ENCODE assay signal across 20 cellular contexts in the genomic region with DNA sequence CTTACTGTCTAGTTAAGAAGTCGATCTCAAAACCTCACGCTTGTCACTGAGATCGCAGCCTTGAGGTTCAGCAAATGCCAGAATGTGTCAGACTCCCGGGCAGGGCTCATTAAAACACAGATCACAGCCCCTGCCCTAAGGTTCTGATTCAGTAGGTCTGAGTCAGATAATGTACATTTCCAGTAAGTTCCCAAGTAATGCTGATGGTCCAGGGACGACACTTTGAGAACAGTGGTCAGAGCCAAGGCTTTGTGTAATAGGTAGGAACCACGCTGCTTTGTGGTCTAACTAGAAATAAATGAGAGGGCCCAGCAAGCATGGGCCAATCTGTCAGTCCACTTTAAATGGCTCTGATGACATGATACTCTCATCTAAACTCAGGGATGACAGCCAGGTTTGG.
A peak's percentile ranks its signal among the peaks of the same experiment; 100 is the strongest.
DNase-seq lines count a peak whose midpoint lies in the region; ATAC-seq, FAIRE-seq and TF ChIP-seq lines count a peak whose summit lies in the region.
"Had no signal": no experiment of that assay in that cellular context is flagged by ENCODE, and none has a peak within 500 bp of the region (broad histone marks: within the 10 kb centered on the region; RNA-seq: fewer than 3 reads in every experiment).

No MANE protein-coding gene starts in this region.

- H3K9me3 Mint-ChIP-seq in naive thymus-derived CD8-positive, alpha-beta T cell = no peaks in the 10 kb centered on the region
- H3K9me3 Mint-ChIP-seq: activated T-helper 2 cell treated with anti-CD3 and anti-CD28 coated beads, Interferon-gamma antibody, Interleukin-2, Interleukin-4, amounts not matched to agents 10 μg/mL and 5 μg/mL and 100 μg/mL, durations not matched to agents 14 hours and 24 hours and 36 hours had no signal

- H3K4me3 Mint-ChIP-seq in naive thymus-derived CD8-positive, alpha-beta T cell = no peak overlapping the region

- TF ChIP-seq CTCF in PC-3 (conservative IDR thresholded peaks at IDR 0.05; ENCODE audit: low read depth, low read length) (no peak), choroid plexus epithelial cell (conservative IDR thresholded peaks at IDR 0.05; ENCODE audit: low read depth, low read length) (no peak), osteoblast (IDR thresholded peaks at IDR 0.05; ENCODE audit: extremely low read depth, low read depth, low read length) (no peak)

- H3K27ac ChIP-seq in PC-3 (ENCODE audit: low read length) = peak overlapping the region; percentile 37
- H3K27ac ChIP-seq in osteoblast (ENCODE audit: low read depth, low read length) = peak overlapping the region; percentile 52
- H3K27ac ChIP-seq: BLaER1, SJSA1 had no signal

- no peaks in the 10 kb centered on the region for H3K36me3 ChIP-seq in PC-3 (ENCODE audit: low read depth, low read length)
- no peaks in the 10 kb centered on the region for H3K36me3 ChIP-seq in osteoblast (ENCODE audit: insufficient read depth, low read length)
- H3K36me3 ChIP-seq: ascending aorta, BLaER1, SJSA1 had no signal

- intact Hi-C loops in PC-3 (cut with micrococcal nuclease) = no loop called here

- CTCF ChIA-PET in PC-3 (lab: Charles Lee) = no interaction called here

- no peaks in the 10 kb centered on the region for H3K27me3 ChIP-seq in PC-3 (ENCODE audit: low read length)
- no peaks in the 10 kb centered on the region for H3K27me3 ChIP-seq in osteoblast (ENCODE audit: insufficient read depth, low read length)
- H3K27me3 ChIP-seq: ascending aorta, BLaER1, SJSA1 had no signal

- no peaks in the 10 kb centered on the region for H3K4me1 Mint-ChIP-seq in naive thymus-derived CD8-positive, alpha-beta T cell

- H3F3A ChIP-seq in PC-3 (ENCODE audit: low read length, unreplicated experiment) = no peaks in the 10 kb centered on the region

- H4K20me1 ChIP-seq in PC-3 (ENCODE audit: low read length) (no peaks in the 10 kb centered on the region), osteoblast (ENCODE audit: insufficient read depth, low read length) (peaks cover 4% of the 10 kb centered on the region)
- H4K20me1 ChIP-seq: BLaER1 had no signal

- POLR2A ChIA-PET in PC-3 (lab: Charles Lee; ENCODE audit: unreplicated experiment) = no interaction called here
- POLR2A ChIA-PET in naive thymus-derived CD8-positive, alpha-beta T cell (lab: Charles Lee) = no interaction called here

- H3K4me3 ChIP-seq in PC-3 (ENCODE audit: low read length) = no peak overlapping the region
- no peak overlapping the region for H3K4me3 ChIP-seq in choroid plexus epithelial cell (ENCODE audit: low read depth, low read length)
- no peak overlapping the region for H3K4me3 ChIP-seq in osteoblast (ENCODE audit: insufficient read depth, low read length)
- H3K4me3 ChIP-seq: ascending aorta, BLaER1, SJSA1 had no signal

- BruUV-seq in PC-3 (replicated peaks; lab: Mats Ljungman, UMichigan) = no TSS peak

- DNase-seq in Caki2 (ENCODE audit: low read depth) (peak; percentile 70), PC-3 (peak; percentile 75), choroid plexus epithelial cell (ENCODE audit: low read depth) (peak; percentile 63), osteoblast (ENCODE audit: insufficient read length, low spot score, missing footprints) (peak; percentile 85), GM19239 (ENCODE audit: insufficient read length, low spot score) (no peak), NCI-H146 (lab: John Stamatoyannopoulos, UW) (no peak)
- DNase-seq in naive thymus-derived CD8-positive, alpha-beta T cell = no peak
- DNase-seq in stimulated activated CD4-positive, alpha-beta T cell treated with anti-CD3 and anti-CD28 coated beads, Interleukin-2, amount 100 ng/mL, for 48 hours = no peak
- DNase-seq: DMS79 treated with DMSO at 0.1 percent for 48 hours; effector CD4-positive, alpha-beta T cell; glutamatergic neuron; NCI-H1092; NCI-H2171; NK-92 treated with Interleukin-12 subunit alpha and Interleukin-12 subunit beta, amount 100 ng/mL, for 24 hours had no signal

- no peak overlapping the region for H3K9ac ChIP-seq in PC-3 (ENCODE audit: low read length)
- H3K9ac ChIP-seq: BLaER1 had no signal

- no peaks in the 10 kb centered on the region for H3K9me2 ChIP-seq in PC-3 (replicated peaks; ENCODE audit: low read length)

- H3K36me3 Mint-ChIP-seq in naive thymus-derived CD8-positive, alpha-beta T cell = no peaks in the 10 kb centered on the region

- H3K4me2 ChIP-seq in PC-3 (ENCODE audit: low read length) (0 out of 2 replicates have a peak overlapping the region, but pooled peaks have one; percentile 8), osteoblast (ENCODE audit: insufficient read depth, low read length) (peak overlapping the region; percentile 41)
- H3K4me2 ChIP-seq: BLaER1 had no signal

- H3K27ac Mint-ChIP-seq in naive thymus-derived CD8-positive, alpha-beta T cell = no peak overlapping the region
- H3K27ac Mint-ChIP-seq: activated T-helper 2 cell treated with anti-CD3 and anti-CD28 coated beads, Interferon-gamma antibody, Interleukin-2, Interleukin-4, amounts not matched to agents 10 μg/mL and 5 μg/mL and 100 μg/mL, durations not matched to agents 14 hours and 24 hours and 36 hours had no signal

- H3K27me3 Mint-ChIP-seq in naive thymus-derived CD8-positive, alpha-beta T cell = peaks cover 0 to 10% (median 0%) of the 10 kb centered on the region in 5 donors

- in situ Hi-C loops in Caki2 (cut with HindIII; ENCODE audit: low pct_unique_long_range_greater_than_20kb, low sequenced_read_pairs) = no loop called here

- peak; percentile 90 for ATAC-seq in PC-3
- no peak for ATAC-seq in naive thymus-derived CD8-positive, alpha-beta T cell

- no peaks in the 10 kb centered on the region for H3K79me2 ChIP-seq in PC-3 (ENCODE audit: low read length)
- peaks cover 2% of the 10 kb centered on the region for H3K79me2 ChIP-seq in osteoblast (ENCODE audit: insufficient read depth, low read length)

- H3K9me3 ChIP-seq in PC-3 (ENCODE audit: low read length) = no peaks in the 10 kb centered on the region
- no peaks in the 10 kb centered on the region for H3K9me3 ChIP-seq in osteoblast (ENCODE audit: low read depth, low read length)
- H3K9me3 ChIP-seq: ascending aorta, BLaER1, SJSA1 had no signal

- no peak for FAIRE-seq in GM19239 (lab: Jason Lieb, UNC)
- FAIRE-seq: GM12891, islet of Langerhans had no signal

- H3K4me1 ChIP-seq in PC-3 (ENCODE audit: insufficient read depth, low read length) = peaks cover 20% of the 10 kb centered on the region
- peaks cover 12% of the 10 kb centered on the region for H3K4me1 ChIP-seq in osteoblast (ENCODE audit: insufficient read depth, low read length)

- no peak overlapping the region for H2AFZ ChIP-seq in PC-3 (ENCODE audit: low read length)
- H2AFZ ChIP-seq in osteoblast (ENCODE audit: low read length) = no peak overlapping the region

Comparison
In these comparisons a context has a peak if more than half of its experiments do, and no peak if none do; other contexts are left out.
1. DNase-seq: peak in Caki2 (single experiment), PC-3 (single experiment), choroid plexus epithelial cell (single experiment) and osteoblast (single experiment); none in GM19239 (single experiment), NCI-H146 (single experiment), naive thymus-derived CD8-positive, alpha-beta T cell (0 of 10) and stimulated activated CD4-positive, alpha-beta T cell treated with anti-CD3 and anti-CD28 coated beads, Interleukin-2, amount 100 ng/mL, for 48 hours (0 of 2).